2 cellular contexts compared by ENCODE assay signal in genomic region chr19:4868286-4868834, GRCh38.
TF ChIP-seq lines count a peak whose summit lies in the region.

No MANE protein-coding gene starts in this region.

TF ChIP-seq in A549, 52 proteins besides CTCF, POLR2A, EP300 and RAD21:
- TF ChIP-seq SMC3 (IDR thresholded peaks at IDR 0.05) = no peak
- TF ChIP-seq JUN (IDR thresholded peaks at IDR 0.05) = peak in 1 of 2 experiments; percentile 7; a peak in 1 of 5 replicates
TF ChIP-seq in A549: peak in this region for 1.

TF ChIP-seq in GM12878, 131 proteins besides CTCF, POLR2A, EP300 and RAD21:
- TF ChIP-seq RUNX3 (IDR thresholded peaks at IDR 0.05; ENCODE audit: low read length) (no peak), SIN3A (IDR thresholded peaks at IDR 0.05; ENCODE audit: low read depth, low read length) (no peak), FOXM1 (IDR thresholded peaks at IDR 0.05; ENCODE audit: low read depth, low read length) (no peak), TARDBP (IDR thresholded peaks at IDR 0.05; ENCODE audit: borderline replicate concordance) (no peak), YBX1 (IDR thresholded peaks at IDR 0.05) (no peak), ZBTB4 (CRISPR knock-in tag; IDR thresholded peaks at IDR 0.05) (no peak), ZNF384 (IDR thresholded peaks at IDR 0.05; ENCODE audit: borderline replicate concordance, low read depth, low read length) (no peak), EED (IDR thresholded peaks at IDR 0.05; ENCODE audit: low read depth) (no peak), CUX1 (IDR thresholded peaks at IDR 0.05; ENCODE audit: insufficient replicate concordance, low read depth, low read length) (no peak), NR2C1 (IDR thresholded peaks at IDR 0.05) (no peak), MYB (IDR thresholded peaks at IDR 0.05; ENCODE audit: borderline replicate concordance, low read depth, low read length) (no peak), DPF2 (IDR thresholded peaks at IDR 0.05) (no peak), BCL3 (IDR thresholded peaks at IDR 0.05; ENCODE audit: borderline replicate concordance, insufficient read depth, low read depth, low read length, poor library complexity, severe bottlenecking) (no peak), CHD2 (IDR thresholded peaks at IDR 0.05; ENCODE audit: borderline replicate concordance, low read depth, low read length) (no peak), MTA3 (IDR thresholded peaks at IDR 0.05; ENCODE audit: borderline replicate concordance, low read length) (no peak), SUZ12 (IDR thresholded peaks at IDR 0.05; ENCODE audit: unreplicated experiment) (no peak)
TF ChIP-seq in GM12878: peak in this region for 0.
